In genomic region chr19:14149509-14149994, GRCh38 we compare ENCODE assay signal across 10 cellular contexts. TPM values are rescaled to one million over a fixed set of nuclear protein-coding genes. Genes with fewer than 3 reads are reported as not detected.
DNase-seq lines count a peak whose midpoint lies in the region; ATAC-seq and TF ChIP-seq lines count a peak whose summit lies in the region.
"Had no signal": no experiment of that assay in that cellular context is flagged by ENCODE, and none has a peak within 500 bp of the region (broad histone marks: within the 10 kb centered on the region; RNA-seq: fewer than 3 reads in every experiment).

No MANE protein-coding gene starts in this region.

- BruUV-seq in PC-9 (replicated peaks; lab: Mats Ljungman, UMichigan) = TSS peak; percentile 25

- CTCF ChIA-PET in PC-9 (lab: Charles Lee) = no interaction called here

- no peak for ATAC-seq in HG03378 (IDR thresholded peaks at IDR 0.05; ENCODE audit: unreplicated experiment)
- ATAC-seq in GM21367 (IDR thresholded peaks at IDR 0.05; ENCODE audit: unreplicated experiment) = no peak

- peak overlapping the region; percentile 97 for H3K27ac Mint-ChIP-seq in activated naive CD8-positive, alpha-beta T cell

- no peaks in the 10 kb centered on the region for H4K20me1 ChIP-seq in PC-9 (ENCODE audit: insufficient read depth)

- H3K4me3 ChIP-seq in PC-9 (no peak overlapping the region), right atrium auricular region (peak overlapping the region in 1 of 2 donors; percentile 17)
- H3K4me3 ChIP-seq: pancreas had no signal

- no peak for TF ChIP-seq CTCF in PC-9 (conservative IDR thresholded peaks at IDR 0.05)
- TF ChIP-seq CTCF in right atrium auricular region (IDR thresholded peaks at IDR 0.05) = no peak

- H3K9me2 ChIP-seq in PC-9 (ENCODE audit: insufficient read depth) = no peaks in the 10 kb centered on the region

- H3K27me3 ChIP-seq in PC-9 (ENCODE audit: insufficient read depth, low read depth) (no peaks in the 10 kb centered on the region), right atrium auricular region (no peaks in the 10 kb centered on the region)
- H3K27me3 ChIP-seq: pancreas had no signal

- no peak overlapping the region for H2AFZ ChIP-seq in PC-9

- POLR2A ChIA-PET in PC-9 (lab: Charles Lee; ENCODE audit: unreplicated experiment) = no interaction called here

- no peak overlapping the region for H3K4me2 ChIP-seq in PC-9
- H3K4me2 ChIP-seq: KMS-11 had no signal

- no peaks in the 10 kb centered on the region for H3K9me3 Mint-ChIP-seq in activated naive CD8-positive, alpha-beta T cell (ENCODE audit: low read depth)

- H3K27me3 Mint-ChIP-seq in activated naive CD8-positive, alpha-beta T cell = no peaks in the 10 kb centered on the region

- DNase-seq in PC-9 (no peak), right atrium auricular region (ENCODE audit: low spot score) (peak; percentile 87), HCEC 1CT (no peak), NCI-H1694 (lab: John Stamatoyannopoulos, UW) (no peak)
- DNase-seq in stimulated activated CD4-positive, alpha-beta T cell treated with anti-CD3 and anti-CD28 coated beads, Interleukin-15, amount 100 ng/mL, for 1 hour (ENCODE audit: low read depth in 1 of 2, low spot score in 1 of 2) = peak; percentile 26 to 36

- intact Hi-C loops in PC-9 (cut with micrococcal nuclease; ENCODE audit: unreplicated experiment) = no loop called here

- H3F3A ChIP-seq in PC-9 (ENCODE audit: insufficient read depth, low read depth) = peaks cover under 1% of the 10 kb centered on the region; the same call in 1 of the 2 replicates

- H3K36me3 ChIP-seq in PC-9 (ENCODE audit: low read depth) (no peaks in the 10 kb centered on the region), right atrium auricular region (no peaks in the 10 kb centered on the region)
- H3K36me3 ChIP-seq: pancreas had no signal

- H3K36me3 Mint-ChIP-seq in activated naive CD8-positive, alpha-beta T cell = no peaks in the 10 kb centered on the region

- peak overlapping the region; percentile 82 for H3K4me3 Mint-ChIP-seq in activated naive CD8-positive, alpha-beta T cell

- no peaks in the 10 kb centered on the region for H3K79me2 ChIP-seq in PC-9 (ENCODE audit: low read depth)

- no peaks in the 10 kb centered on the region for H3K4me1 ChIP-seq in PC-9 (replicated peaks; ENCODE audit: insufficient read depth)
- H3K4me1 ChIP-seq in right atrium auricular region = peaks cover 0 to 27% of the 10 kb centered on the region in 2 donors
- H3K4me1 ChIP-seq: pancreas had no signal

- H3K27ac ChIP-seq in PC-9 = no peak overlapping the region
- H3K27ac ChIP-seq in right atrium auricular region = peak overlapping the region; percentile 62 to 67
- H3K27ac ChIP-seq: KMS-11 had no signal

- peaks cover 37% of the 10 kb centered on the region for H3K4me1 Mint-ChIP-seq in activated naive CD8-positive, alpha-beta T cell (ENCODE audit: low read depth)

- no peaks in the 10 kb centered on the region for H3K9me3 ChIP-seq in PC-9 (ENCODE audit: insufficient read depth, low read depth)
- H3K9me3 ChIP-seq in right atrium auricular region = no peaks in the 10 kb centered on the region
- H3K9me3 ChIP-seq: pancreas had no signal

RNA-seq across cellular contexts. Expression of gene ASF1B, which starts 13.2 kb away (rescaled TPM):
- total RNA-seq in PC-9 (2021) (67.4 and 71.2 TPM in 2 replicates), right atrium auricular region (1 to 10 TPM in 1 of 2 donors, under 1 TPM in 1; 0.43 to 1.4 TPM)

RNA-seq across cellular contexts. Expression of gene PRKACA, which starts 32.0 kb away (rescaled TPM):
- total RNA-seq in PC-9 (2021) (62.0 and 82.8 TPM in 2 replicates), right atrium auricular region (100 to 1,000 TPM; 144 to 185 TPM)

RNA-seq across cellular contexts. Expression of gene ADGRL1, which starts 56.4 kb away (rescaled TPM):
- total RNA-seq in PC-9 (2021) (28.5 and 31.5 TPM in 2 replicates), right atrium auricular region (10 to 100 TPM; 21.0 to 31.2 TPM)

RNA-seq across cellular contexts. Expression of gene SAMD1, which starts 59.0 kb away (rescaled TPM):
- 50.3 and 54.7 TPM in 2 replicates for total RNA-seq in PC-9 (2021)
- total RNA-seq in right atrium auricular region = 10 to 100 TPM; 20.2 to 38.2 TPM

Comparison
In these comparisons a context has a peak if more than half of its experiments do, and no peak if none do; other contexts are left out.
1. DNase-seq: peak in right atrium auricular region (single experiment) and stimulated activated CD4-positive, alpha-beta T cell treated with anti-CD3 and anti-CD28 coated beads, Interleukin-15, amount 100 ng/mL, for 1 hour (2 of 2); none in PC-9 (0 of 2), HCEC 1CT (single experiment) and NCI-H1694 (single experiment).
2. RNA of gene ASF1B, which starts 13.2 kb away (total RNA-seq): 67.4 to 71.2 TPM in PC-9; 0.43 to 1.4 TPM in right atrium auricular region; every median in the first group is over 10 times any median in the second.